In genomic region chr2:1521191-1521877, GRCh38 we compare ENCODE assay signal across 16 cellular contexts.
"Had no signal": no experiment of that assay in that cellular context is flagged by ENCODE, and none has a peak within 500 bp of the region (broad histone marks: within the 10 kb centered on the region; RNA-seq: fewer than 3 reads in every experiment).

No MANE protein-coding gene starts in this region.

- DNase-seq: body of pancreas; caudate nucleus; dorsolateral prefrontal cortex; foreskin fibroblast; spleen; stimulated activated CD4-positive, alpha-beta T cell treated with anti-CD3 and anti-CD28 coated beads, Interleukin-4, amount 100 ng/mL, for 4 hours; stimulated activated naive CD4-positive, alpha-beta T cell treated with Interleukin-2 at 50 U/mL for 16 hours; T-helper 1 cell; T1000; transverse colon had no signal

- H3K4me1 Mint-ChIP-seq: neural crest cell had no signal

- H3K36me3 Mint-ChIP-seq: memory B cell had no signal

- H3K27me3 ChIP-seq: body of pancreas, dorsolateral prefrontal cortex, right lobe of liver, spleen, suprapubic skin, transverse colon, vagina had no signal

- H3K27ac Mint-ChIP-seq: activated T-helper 1 cell treated with anti-CD3 and anti-CD28 coated beads, Interleukin-12 subunit alpha, Interleukin-12 subunit beta, Interleukin-2, Interleukin-4 antibody, amounts not matched to agents 30 ng/mL and 10 ng/mL and 1 ng/mL, durations not matched to agents 14 hours and 24 hours and 36 hours; memory B cell had no signal

- H3K4me1 ChIP-seq: body of pancreas, right lobe of liver, suprapubic skin, transverse colon, vagina had no signal

- H3K27ac ChIP-seq: body of pancreas, dorsolateral prefrontal cortex, right lobe of liver, suprapubic skin, transverse colon, vagina had no signal

- H3K4me3 ChIP-seq: body of pancreas, dorsolateral prefrontal cortex, right lobe of liver, spleen, suprapubic skin, transverse colon, vagina had no signal

- H3K9me3 Mint-ChIP-seq: activated T-helper 1 cell treated with anti-CD3 and anti-CD28 coated beads, Interleukin-12 subunit alpha, Interleukin-12 subunit beta, Interleukin-2, Interleukin-4 antibody, amounts not matched to agents 30 ng/mL and 10 ng/mL and 1 ng/mL, durations not matched to agents 14 hours and 24 hours and 36 hours; neural crest cell had no signal

- H3K9me3 ChIP-seq: body of pancreas, right lobe of liver, spleen, suprapubic skin, transverse colon, vagina had no signal

- H3K4me3 Mint-ChIP-seq: activated T-helper 1 cell treated with anti-CD3 and anti-CD28 coated beads, Interleukin-12 subunit alpha, Interleukin-12 subunit beta, Interleukin-2, Interleukin-4 antibody, amounts not matched to agents 30 ng/mL and 10 ng/mL and 1 ng/mL, durations not matched to agents 14 hours and 24 hours and 36 hours; memory B cell; neural crest cell had no signal

- ATAC-seq: body of pancreas had no signal

- H3K36me3 ChIP-seq: right lobe of liver, suprapubic skin, transverse colon, vagina had no signal
